10 cellular contexts compared by ENCODE assay signal in genomic region chr1:226826479-226827245, GRCh38. TPM values are rescaled to one million over a fixed set of nuclear protein-coding genes. Genes with fewer than 3 reads are reported as not detected.
A peak's percentile ranks its signal among the peaks of the same experiment; 100 is the strongest.
DNase-seq lines count a peak whose midpoint lies in the region; ATAC-seq and TF ChIP-seq lines count a peak whose summit lies in the region.
"Had no signal": no experiment of that assay in that cellular context is flagged by ENCODE, and none has a peak within 500 bp of the region (broad histone marks: within the 10 kb centered on the region; RNA-seq: fewer than 3 reads in every experiment).

No MANE protein-coding gene starts in this region.

- in situ Hi-C loops in gastrocnemius medialis (cut with MboI; ENCODE audit: low sequenced_read_pairs in 4 of 4): loop anchor here in 3 of 4 donors (5.0 to 10.0 kb wide), 3 partner anchors 92 to 194 kb away; partner anchors contain the start of gene ITPKB (in 2 of the 3)

- CTCF ChIA-PET in CD8-positive, alpha-beta memory T cell (lab: Charles Lee): interaction anchor here (0.8 to 5.5 kb wide), 16 partner anchors 9 to 202 kb away, joined by 3 to 47 read pairs (median 4); partner anchors contain the start of gene ITPKB

- H3K9me3 ChIP-seq in CD8-positive, alpha-beta memory T cell (ENCODE audit: low read length): no peaks in the 10 kb centered on the region
- H3K9me3 ChIP-seq in SJCRH30 (replicated peaks): no peaks in the 10 kb centered on the region
- H3K9me3 ChIP-seq in esophagus muscularis mucosa: no peaks in the 10 kb centered on the region
- no peaks in the 10 kb centered on the region for H3K9me3 ChIP-seq in gastrocnemius medialis
- no peaks in the 10 kb centered on the region for H3K9me3 ChIP-seq in BE2C
- H3K9me3 ChIP-seq: Caco-2 had no signal

- WGBS in esophagus muscularis mucosa: 89% methylated on average over 19 of the region's 19 CpGs

- H3K36me3 Mint-ChIP-seq in CD8-positive, alpha-beta memory T cell: no peaks in the 10 kb centered on the region

- peak overlapping the region in 2 of 7 donors; percentile 20 to 45 for H3K4me3 Mint-ChIP-seq in CD8-positive, alpha-beta memory T cell

- POLR2A ChIA-PET in CD8-positive, alpha-beta memory T cell (lab: Charles Lee): no interaction called here

- peaks cover 0 to 5% of the 10 kb centered on the region in 2 donors for H3K27me3 Mint-ChIP-seq in CD8-positive, alpha-beta memory T cell

- no peaks in the 10 kb centered on the region for H3K36me3 ChIP-seq in CD8-positive, alpha-beta memory T cell (ENCODE audit: insufficient read depth, low read length)
- H3K36me3 ChIP-seq in SJCRH30 (no peaks in the 10 kb centered on the region), esophagus muscularis mucosa (no peaks in the 10 kb centered on the region), gastrocnemius medialis (no peaks in the 10 kb centered on the region), BE2C (no peaks in the 10 kb centered on the region)

- peaks cover 14 to 16% (median 15%) of the 10 kb centered on the region in 3 donors for H3K4me1 Mint-ChIP-seq in CD8-positive, alpha-beta memory T cell

- TF ChIP-seq POLR2A in esophagus muscularis mucosa (IDR thresholded peaks at IDR 0.05; ENCODE audit: low read depth) (no peak), gastrocnemius medialis (IDR thresholded peaks at IDR 0.05) (no peak)

- H3K27ac Mint-ChIP-seq in CD8-positive, alpha-beta memory T cell: peak overlapping the region in 6 of 8 donors; percentile 30 to 88 (median 71)

- H3K27me3 ChIP-seq in CD8-positive, alpha-beta memory T cell (ENCODE audit: insufficient read depth, low read length, poor library complexity, severe bottlenecking): no peaks in the 10 kb centered on the region
- H3K27me3 ChIP-seq in SJCRH30 (no peaks in the 10 kb centered on the region), esophagus muscularis mucosa (no peaks in the 10 kb centered on the region), gastrocnemius medialis (no peaks in the 10 kb centered on the region), BE2C (no peaks in the 10 kb centered on the region)

- H3K4me3 ChIP-seq in CD8-positive, alpha-beta memory T cell (ENCODE audit: low read length): no peak overlapping the region
- no peak overlapping the region for H3K4me3 ChIP-seq in SJCRH30
- no peak overlapping the region for H3K4me3 ChIP-seq in esophagus muscularis mucosa
- no peak overlapping the region for H3K4me3 ChIP-seq in gastrocnemius medialis
- no peak overlapping the region for H3K4me3 ChIP-seq in BE2C (ENCODE audit: low read depth, low read length)

- ATAC-seq in gastrocnemius medialis (no peak), HG02840 (IDR thresholded peaks at IDR 0.05; ENCODE audit: low FRiP score, unreplicated experiment) (no peak)

- peaks cover 11% of the 10 kb centered on the region for H3K4me1 ChIP-seq in CD8-positive, alpha-beta memory T cell (ENCODE audit: insufficient read depth, low read length)
- peaks cover 27% of the 10 kb centered on the region for H3K4me1 ChIP-seq in SJCRH30
- H3K4me1 ChIP-seq in esophagus muscularis mucosa: peaks cover 25 to 33% (median 31%) of the 10 kb centered on the region in 4 donors
- peaks cover 17% of the 10 kb centered on the region in 2 donors for H3K4me1 ChIP-seq in gastrocnemius medialis
- H3K4me1 ChIP-seq in BE2C: no peaks in the 10 kb centered on the region
- H3K4me1 ChIP-seq: Caco-2 had no signal

- TF ChIP-seq EP300 in esophagus muscularis mucosa (IDR thresholded peaks at IDR 0.05): no peak

- H3K9me3 Mint-ChIP-seq in CD8-positive, alpha-beta memory T cell: no peaks in the 10 kb centered on the region

- intact Hi-C loops in esophagus muscularis mucosa (cut with DNase I) (loop anchor here (2.0 to 5.0 kb wide), 2 partner anchors 88 to 279 kb away; partner anchors contain the start of genes ITPKB and STUM), gastrocnemius medialis (cut with DNase I; ENCODE audit: low total_unique reads) (loop anchor here (5.0 kb wide), 1 partner anchor 279 kb away; the partner anchor contains the start of gene STUM), head of caudate nucleus (cut with DNase I) (loop anchor here (5.0 kb wide), 1 partner anchor 39 kb away; no protein-coding TSS in a partner anchor)

- no peak overlapping the region for H3K27ac ChIP-seq in CD8-positive, alpha-beta memory T cell (ENCODE audit: low read depth, low read length)
- H3K27ac ChIP-seq in SJCRH30: peak overlapping the region; percentile 88
- H3K27ac ChIP-seq in esophagus muscularis mucosa (replicated peaks in 1 of 4): peak overlapping the region; percentile 84 to 90 (median 87)
- peak overlapping the region; percentile 69 to 87 (median 77) for H3K27ac ChIP-seq in gastrocnemius medialis

- no peak for DNase-seq in CD8-positive, alpha-beta memory T cell
- DNase-seq in SJCRH30: peak; percentile 19 to 36
- DNase-seq in esophagus muscularis mucosa (ENCODE audit: extremely low spot score): no peak
- no peak for DNase-seq in gastrocnemius medialis
- DNase-seq in glomerular visceral epithelial cell (ENCODE audit: extremely low spot score): no peak
- DNase-seq in BE2C: no peak
- DNase-seq in head of caudate nucleus: no peak
- DNase-seq: Caco-2, NCI-H510A had no signal

- TF ChIP-seq CTCF in esophagus muscularis mucosa (IDR thresholded peaks at IDR 0.05) (no peak), gastrocnemius medialis (IDR thresholded peaks at IDR 0.05 in 4 of 5, conservative IDR thresholded peaks at IDR 0.05 in 1 of 5) (no peak), BE2C (IDR thresholded peaks at IDR 0.05; ENCODE audit: low read depth, low read length) (no peak)

RNA-seq across cellular contexts. Expression of gene PSEN2, which starts 43.8 kb away (rescaled TPM):
- total RNA-seq in CD8-positive, alpha-beta memory T cell: 10 to 100 TPM; 10.2 to 10.5 TPM
- polyA plus RNA-seq in CD8-positive, alpha-beta memory T cell: 9.8 TPM
- total RNA-seq in SJCRH30 (2014; rRNA removed; shearing (Covaris generic)): 41.4 and 45.2 TPM in 2 replicates
- total RNA-seq in esophagus muscularis mucosa (10 to 100 TPM; 37.8 to 56.9 (median 47.1) TPM), gastrocnemius medialis (10 to 100 TPM; 24.8 to 41.4 (median 34.1) TPM)
- polyA plus RNA-seq in BE2C (2012; ENCODE audit: insufficient read depth, insufficient read length, low read depth): 9.3 TPM

Comparison
In these comparisons a context has a peak if more than half of its experiments do, and no peak if none do; other contexts are left out.
1. DNase-seq: peak in SJCRH30 (2 of 2); none in CD8-positive, alpha-beta memory T cell (0 of 5), esophagus muscularis mucosa (single experiment), gastrocnemius medialis (0 of 2), glomerular visceral epithelial cell (single experiment), BE2C (single experiment) and head of caudate nucleus (0 of 42).